ENCODE assay signal across 10 cellular contexts in genomic region chr10:91552706-91553105, GRCh38.
DNase-seq lines count a peak whose midpoint lies in the region; ATAC-seq and TF ChIP-seq lines count a peak whose summit lies in the region.
"Had no signal": no experiment of that assay in that cellular context is flagged by ENCODE, and none has a peak within 500 bp of the region (broad histone marks: within the 10 kb centered on the region; RNA-seq: fewer than 3 reads in every experiment).

No MANE protein-coding gene starts in this region.

- H3K27me3 ChIP-seq in Panc1 (ENCODE audit: control insufficient read depth, insufficient read depth, low read length), result no peaks in the 10 kb centered on the region

- CTCF ChIA-PET in Panc1 (lab: Charles Lee), result interaction anchor here (0.8 to 1.3 kb wide), 3 partner anchors 29 to 82 kb away, joined by 3 to 4 read pairs (median 4); partner anchors contain the start of gene PPP1R3C

- TF ChIP-seq CTCF in GM10266 (IDR thresholded peaks at IDR 0.05; ENCODE audit: control insufficient read depth, insufficient read depth, low read depth, missing control alignments), result peak; percentile 29
- TF ChIP-seq CTCF in Panc1 (IDR thresholded peaks at IDR 0.05), result peak; percentile 18
- peak; percentile 62 for TF ChIP-seq CTCF in fibroblast of pulmonary artery (IDR thresholded peaks at IDR 0.05; ENCODE audit: low read length, missing control alignments)
- TF ChIP-seq CTCF in progenitor cell of endocrine pancreas (IDR thresholded peaks at IDR 0.05; ENCODE audit: unreplicated experiment), result peak; percentile 49

- H3K4me3 ChIP-seq in Panc1 (ENCODE audit: low read depth in 2 of 2, low read length in 2 of 2) (no peak overlapping the region), fibroblast of pulmonary artery (replicated peaks; ENCODE audit: low read depth, low read length) (no peak overlapping the region)

- no peaks in the 10 kb centered on the region for H3K4me1 ChIP-seq in Panc1 (ENCODE audit: control insufficient read depth, insufficient read depth, low read length)

- no peaks in the 10 kb centered on the region for H3K9me3 ChIP-seq in Panc1 (ENCODE audit: control insufficient read depth, insufficient read depth, low read depth, low read length)

- H3K27ac ChIP-seq in Panc1 (ENCODE audit: low read length), result no peak overlapping the region

- H3K27ac Mint-ChIP-seq in progenitor cell of endocrine pancreas, result peak overlapping the region; percentile 43
- H3K27ac Mint-ChIP-seq: activated naive CD4-positive, alpha-beta T cell treated with anti-CD3 and anti-CD28 coated beads, Interleukin-2, amount 50 U/mL, for 72 hours; memory B cell had no signal

- BruUV-seq in Panc1 (replicated peaks; lab: Mats Ljungman, UMichigan), result no TSS peak

- no peaks in the 10 kb centered on the region for H3K9me3 Mint-ChIP-seq in progenitor cell of endocrine pancreas (ENCODE audit: low read depth)
- H3K9me3 Mint-ChIP-seq: activated naive CD4-positive, alpha-beta T cell treated with anti-CD3 and anti-CD28 coated beads, Interleukin-2, amount 50 U/mL, for 72 hours; memory B cell had no signal

- DNase-seq in GM10266 (ENCODE audit: extremely low spot score) (no peak), Panc1 (ENCODE audit: low read depth, low spot score) (peak; percentile 8), fibroblast of pulmonary artery (ENCODE audit: low read depth) (peak; percentile 43), progenitor cell of endocrine pancreas (ENCODE audit: low spot score, unreplicated experiment) (no peak), DMS79 treated with DMSO at 0.1 percent for 48 hours (lab: John Stamatoyannopoulos, UW) (no peak), DMS153 treated with DMSO at 0.1 percent for 48 hours (lab: John Stamatoyannopoulos, UW; ENCODE audit: unreplicated experiment) (no peak)

- H3K4me1 Mint-ChIP-seq in progenitor cell of endocrine pancreas (ENCODE audit: low read depth), result peaks cover 44% of the 10 kb centered on the region
- H3K4me1 Mint-ChIP-seq: memory B cell had no signal

- H3K4me3 Mint-ChIP-seq in progenitor cell of endocrine pancreas (ENCODE audit: low read depth), result no peak overlapping the region
- H3K4me3 Mint-ChIP-seq: memory B cell had no signal

- no peaks in the 10 kb centered on the region for H3K27me3 Mint-ChIP-seq in progenitor cell of endocrine pancreas

- no peaks in the 10 kb centered on the region for H3K36me3 ChIP-seq in Panc1 (ENCODE audit: control insufficient read depth, insufficient read depth, low read length)

- POLR2A ChIA-PET in Panc1 (lab: Charles Lee), result no interaction called here

- in situ Hi-C loops in Panc1 (cut with HindIII; ENCODE audit: low pct_unique_long_range_greater_than_20kb, low sequenced_read_pairs), result no loop called here

- intact Hi-C loops in Panc1 (cut with micrococcal nuclease; ENCODE audit: unreplicated experiment), result loop anchor here (5.0 kb wide), 2 partner anchors 165 to 195 kb away; no protein-coding TSS in a partner anchor

- peak; percentile 65; the same call in 1 of the 2 replicates for ATAC-seq in Panc1
- no peak for ATAC-seq in HG03378 (IDR thresholded peaks at IDR 0.05; ENCODE audit: unreplicated experiment)
- no peak for ATAC-seq in HG02884 (IDR thresholded peaks at IDR 0.05; ENCODE audit: unreplicated experiment)
- ATAC-seq: activated naive CD4-positive, alpha-beta T cell treated with anti-CD3 and anti-CD28 coated beads, Interleukin-2, amount 50 U/mL, for 72 hours had no signal

- H3K36me3 Mint-ChIP-seq in progenitor cell of endocrine pancreas (ENCODE audit: insufficient read depth), result no peaks in the 10 kb centered on the region
- H3K36me3 Mint-ChIP-seq: activated naive CD4-positive, alpha-beta T cell treated with anti-CD3 and anti-CD28 coated beads, Interleukin-2, amount 50 U/mL, for 72 hours; memory B cell had no signal

Comparison
In these comparisons a context has a peak if more than half of its experiments do, and no peak if none do; other contexts are left out.
1. DNase-seq: peak in Panc1 (single experiment) and fibroblast of pulmonary artery (single experiment); none in GM10266 (single experiment), progenitor cell of endocrine pancreas (single experiment), DMS79 treated with DMSO at 0.1 percent for 48 hours (single experiment) and DMS153 treated with DMSO at 0.1 percent for 48 hours (single experiment).
2. Peak in every context shown above with its lines, with median percentiles within 50 percentile points of each other: CTCF ChIP-seq.